ENCODE assay signal across 1 cellular context in the genomic region with DNA sequence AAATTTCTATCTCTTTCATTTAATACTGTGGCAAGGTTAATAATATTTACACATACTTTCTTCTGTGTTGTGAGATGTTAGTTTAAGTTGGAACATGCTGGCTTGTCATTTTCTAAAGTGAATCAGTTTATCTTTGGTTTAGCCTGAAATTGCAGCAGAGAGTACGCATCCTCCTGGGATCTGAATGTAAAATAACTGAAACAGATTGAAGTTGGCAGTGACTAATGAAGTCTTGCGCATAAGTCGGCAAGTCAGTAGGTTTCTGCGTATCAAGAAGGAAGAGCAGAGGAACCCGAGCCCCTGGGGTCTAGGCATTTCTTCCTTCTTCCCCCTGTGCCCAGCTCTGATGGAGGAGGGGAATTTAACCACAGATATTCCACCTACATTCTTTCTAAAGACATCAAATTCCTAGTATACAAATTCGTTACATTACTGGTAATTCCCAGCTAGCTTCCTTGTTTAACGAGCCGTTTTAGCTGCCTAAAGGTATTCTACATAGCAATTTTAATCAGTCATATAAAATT.
TF ChIP-seq lines count a peak whose summit lies in the region.

No MANE protein-coding gene starts in this region.

TF ChIP-seq in WTC11, 78 proteins besides CTCF, POLR2A, EP300 and RAD21 (continued from another document):
- TF ChIP-seq, protein P1, sequence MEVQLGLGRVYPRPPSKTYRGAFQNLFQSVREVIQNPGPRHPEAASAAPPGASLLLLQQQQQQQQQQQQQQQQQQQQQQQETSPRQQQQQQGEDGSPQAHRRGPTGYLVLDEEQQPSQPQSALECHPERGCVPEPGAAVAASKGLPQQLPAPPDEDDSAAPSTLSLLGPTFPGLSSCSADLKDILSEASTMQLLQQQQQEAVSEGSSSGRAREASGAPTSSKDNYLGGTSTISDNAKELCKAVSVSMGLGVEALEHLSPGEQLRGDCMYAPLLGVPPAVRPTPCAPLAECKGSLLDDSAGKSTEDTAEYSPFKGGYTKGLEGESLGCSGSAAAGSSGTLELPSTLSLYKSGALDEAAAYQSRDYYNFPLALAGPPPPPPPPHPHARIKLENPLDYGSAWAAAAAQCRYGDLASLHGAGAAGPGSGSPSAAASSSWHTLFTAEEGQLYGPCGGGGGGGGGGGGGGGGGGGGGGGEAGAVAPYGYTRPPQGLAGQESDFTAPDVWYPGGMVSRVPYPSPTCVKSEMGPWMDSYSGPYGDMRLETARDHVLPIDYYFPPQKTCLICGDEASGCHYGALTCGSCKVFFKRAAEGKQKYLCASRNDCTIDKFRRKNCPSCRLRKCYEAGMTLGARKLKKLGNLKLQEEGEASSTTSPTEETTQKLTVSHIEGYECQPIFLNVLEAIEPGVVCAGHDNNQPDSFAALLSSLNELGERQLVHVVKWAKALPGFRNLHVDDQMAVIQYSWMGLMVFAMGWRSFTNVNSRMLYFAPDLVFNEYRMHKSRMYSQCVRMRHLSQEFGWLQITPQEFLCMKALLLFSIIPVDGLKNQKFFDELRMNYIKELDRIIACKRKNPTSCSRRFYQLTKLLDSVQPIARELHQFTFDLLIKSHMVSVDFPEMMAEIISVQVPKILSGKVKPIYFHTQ (CRISPR knock-in tag; IDR thresholded peaks at IDR 0.05): no peak
- TF ChIP-seq, protein P2, sequence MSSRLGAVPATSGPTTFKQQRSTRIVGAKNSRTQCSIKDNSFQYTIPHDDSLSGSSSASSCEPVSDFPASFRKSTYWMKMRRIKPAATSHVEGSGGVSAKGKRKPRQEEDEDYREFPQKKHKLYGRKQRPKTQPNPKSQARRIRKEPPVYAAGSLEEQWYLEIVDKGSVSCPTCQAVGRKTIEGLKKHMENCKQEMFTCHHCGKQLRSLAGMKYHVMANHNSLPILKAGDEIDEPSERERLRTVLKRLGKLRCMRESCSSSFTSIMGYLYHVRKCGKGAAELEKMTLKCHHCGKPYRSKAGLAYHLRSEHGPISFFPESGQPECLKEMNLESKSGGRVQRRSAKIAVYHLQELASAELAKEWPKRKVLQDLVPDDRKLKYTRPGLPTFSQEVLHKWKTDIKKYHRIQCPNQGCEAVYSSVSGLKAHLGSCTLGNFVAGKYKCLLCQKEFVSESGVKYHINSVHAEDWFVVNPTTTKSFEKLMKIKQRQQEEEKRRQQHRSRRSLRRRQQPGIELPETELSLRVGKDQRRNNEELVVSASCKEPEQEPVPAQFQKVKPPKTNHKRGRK (CRISPR knock-in tag; IDR thresholded peaks at IDR 0.05; ENCODE audit: borderline replicate concordance): no peak
- TF ChIP-seq CREB1 (CRISPR knock-in tag; IDR thresholded peaks at IDR 0.05): no peak
- no peak for TF ChIP-seq NR1H2 (CRISPR knock-in tag; IDR thresholded peaks at IDR 0.05)
- TF ChIP-seq, protein P3, sequence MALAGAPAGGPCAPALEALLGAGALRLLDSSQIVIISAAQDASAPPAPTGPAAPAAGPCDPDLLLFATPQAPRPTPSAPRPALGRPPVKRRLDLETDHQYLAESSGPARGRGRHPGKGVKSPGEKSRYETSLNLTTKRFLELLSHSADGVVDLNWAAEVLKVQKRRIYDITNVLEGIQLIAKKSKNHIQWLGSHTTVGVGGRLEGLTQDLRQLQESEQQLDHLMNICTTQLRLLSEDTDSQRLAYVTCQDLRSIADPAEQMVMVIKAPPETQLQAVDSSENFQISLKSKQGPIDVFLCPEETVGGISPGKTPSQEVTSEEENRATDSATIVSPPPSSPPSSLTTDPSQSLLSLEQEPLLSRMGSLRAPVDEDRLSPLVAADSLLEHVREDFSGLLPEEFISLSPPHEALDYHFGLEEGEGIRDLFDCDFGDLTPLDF (CRISPR knock-in tag; IDR thresholded peaks at IDR 0.05): no peak
- TF ChIP-seq, protein P4, sequence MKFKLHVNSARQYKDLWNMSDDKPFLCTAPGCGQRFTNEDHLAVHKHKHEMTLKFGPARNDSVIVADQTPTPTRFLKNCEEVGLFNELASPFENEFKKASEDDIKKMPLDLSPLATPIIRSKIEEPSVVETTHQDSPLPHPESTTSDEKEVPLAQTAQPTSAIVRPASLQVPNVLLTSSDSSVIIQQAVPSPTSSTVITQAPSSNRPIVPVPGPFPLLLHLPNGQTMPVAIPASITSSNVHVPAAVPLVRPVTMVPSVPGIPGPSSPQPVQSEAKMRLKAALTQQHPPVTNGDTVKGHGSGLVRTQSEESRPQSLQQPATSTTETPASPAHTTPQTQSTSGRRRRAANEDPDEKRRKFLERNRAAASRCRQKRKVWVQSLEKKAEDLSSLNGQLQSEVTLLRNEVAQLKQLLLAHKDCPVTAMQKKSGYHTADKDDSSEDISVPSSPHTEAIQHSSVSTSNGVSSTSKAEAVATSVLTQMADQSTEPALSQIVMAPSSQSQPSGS (CRISPR knock-in tag; IDR thresholded peaks at IDR 0.05; ENCODE audit: borderline replicate concordance, low read depth): no peak
- TF ChIP-seq ATF1 (CRISPR knock-in tag; IDR thresholded peaks at IDR 0.05): no peak
- TF ChIP-seq IRF2 (CRISPR knock-in tag; IDR thresholded peaks at IDR 0.05; ENCODE audit: borderline replicate concordance, low read depth): no peak
- TF ChIP-seq, protein P5, sequence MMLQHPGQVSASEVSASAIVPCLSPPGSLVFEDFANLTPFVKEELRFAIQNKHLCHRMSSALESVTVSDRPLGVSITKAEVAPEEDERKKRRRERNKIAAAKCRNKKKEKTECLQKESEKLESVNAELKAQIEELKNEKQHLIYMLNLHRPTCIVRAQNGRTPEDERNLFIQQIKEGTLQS (CRISPR knock-in tag; conservative IDR thresholded peaks at IDR 0.05): no peak
- TF ChIP-seq, protein P6, sequence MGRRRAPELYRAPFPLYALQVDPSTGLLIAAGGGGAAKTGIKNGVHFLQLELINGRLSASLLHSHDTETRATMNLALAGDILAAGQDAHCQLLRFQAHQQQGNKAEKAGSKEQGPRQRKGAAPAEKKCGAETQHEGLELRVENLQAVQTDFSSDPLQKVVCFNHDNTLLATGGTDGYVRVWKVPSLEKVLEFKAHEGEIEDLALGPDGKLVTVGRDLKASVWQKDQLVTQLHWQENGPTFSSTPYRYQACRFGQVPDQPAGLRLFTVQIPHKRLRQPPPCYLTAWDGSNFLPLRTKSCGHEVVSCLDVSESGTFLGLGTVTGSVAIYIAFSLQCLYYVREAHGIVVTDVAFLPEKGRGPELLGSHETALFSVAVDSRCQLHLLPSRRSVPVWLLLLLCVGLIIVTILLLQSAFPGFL (CRISPR knock-in tag; IDR thresholded peaks at IDR 0.05; ENCODE audit: borderline replicate concordance): no peak
- TF ChIP-seq GTF2I (CRISPR knock-in tag; conservative IDR thresholded peaks at IDR 0.05): no peak
- TF ChIP-seq EMX1 (CRISPR knock-in tag; IDR thresholded peaks at IDR 0.05): no peak
